In genomic region chr15:59691194-59691805, GRCh38 we compare ENCODE assay signal across 8 cellular contexts. TPM values are rescaled to one million over a fixed set of nuclear protein-coding genes. Genes with fewer than 3 reads are reported as not detected.
DNase-seq lines count a peak whose midpoint lies in the region; ATAC-seq and TF ChIP-seq lines count a peak whose summit lies in the region.

No MANE protein-coding gene starts in this region.

- H3K36me3 ChIP-seq in right atrium auricular region (no peaks in the 10 kb centered on the region), sigmoid colon (no peaks in the 10 kb centered on the region)

- no peak for TF ChIP-seq EP300 in sigmoid colon (IDR thresholded peaks at IDR 0.05)

- no peak for TF ChIP-seq POLR2A in sigmoid colon (IDR thresholded peaks at IDR 0.05)

- peaks cover 0 to 23% of the 10 kb centered on the region in 2 donors for H3K4me1 ChIP-seq in right atrium auricular region
- peaks cover 3% of the 10 kb centered on the region for H3K4me1 ChIP-seq in right cardiac atrium (ENCODE audit: control insufficient read depth, insufficient read depth, low read length)
- peaks cover 0 to 28% (median 21%) of the 10 kb centered on the region in 4 donors for H3K4me1 ChIP-seq in sigmoid colon

- TF ChIP-seq CTCF in right atrium auricular region (IDR thresholded peaks at IDR 0.05) (peak; percentile 55 to 71), sigmoid colon (IDR thresholded peaks at IDR 0.05) (peak; percentile 27 to 64 (median 45))

- H3K27ac ChIP-seq in right atrium auricular region, result no peak overlapping the region
- H3K27ac ChIP-seq in right cardiac atrium (ENCODE audit: low read length), result no peak overlapping the region
- peak overlapping the region in 1 of 4 donors; percentile 98 for H3K27ac ChIP-seq in sigmoid colon

- no peak overlapping the region for H3K4me3 ChIP-seq in right atrium auricular region
- H3K4me3 ChIP-seq in right cardiac atrium (ENCODE audit: low read length), result no peak overlapping the region
- H3K4me3 ChIP-seq in sigmoid colon, result no peak overlapping the region

- no peak for ATAC-seq in right cardiac atrium

- no peaks in the 10 kb centered on the region for H3K27me3 ChIP-seq in right atrium auricular region
- H3K27me3 ChIP-seq in right cardiac atrium (ENCODE audit: control insufficient read depth, insufficient read depth), result no peaks in the 10 kb centered on the region
- H3K27me3 ChIP-seq in sigmoid colon, result no peaks in the 10 kb centered on the region

- H3K9me3 ChIP-seq in right atrium auricular region (no peaks in the 10 kb centered on the region), right cardiac atrium (ENCODE audit: control insufficient read depth, low read length) (no peaks in the 10 kb centered on the region), sigmoid colon (no peaks in the 10 kb centered on the region)

- intact Hi-C loops in right cardiac atrium (cut with DNase I), result loop anchor here in 1 of 4 donors (10.0 kb wide), 1 partner anchor 624 kb away; no protein-coding TSS in a partner anchor
- intact Hi-C loops in sigmoid colon (cut with DNase I), result loop anchor here (5.0 to 10.0 kb wide), 2 partner anchors 491 to 634 kb away; no protein-coding TSS in a partner anchor

- DNase-seq in right atrium auricular region (ENCODE audit: low spot score) (no peak), right cardiac atrium (no peak), NCI-H345 (lab: John Stamatoyannopoulos, UW) (peak; percentile 27), activated T-cell treated with anti-CD3 and anti-CD28 coated beads for 24 hours (ENCODE audit: low read depth) (peak; percentile 10), fibroblast of peridontal ligament (ENCODE audit: extremely low read depth) (peak; percentile 81), sigmoid colon (no peak), T1000 (lab: John Stamatoyannopoulos, UW) (no peak)
- no peak for DNase-seq in activated effector memory CD4-positive, alpha-beta T cell treated with anti-CD3 and anti-CD28 coated beads, Interleukin-2, amount 50 U/mL, for 16 hours

- 56% methylated on average over 1 of the region's 1 CpG for WGBS in right cardiac atrium
- WGBS in sigmoid colon, 2 donors, result 13 to 39% methylated on average over 1 of the region's 1 CpG

RNA-seq across cellular contexts. Expression of gene BNIP2, which starts 2.2 kb away (rescaled TPM):
- 100 to 1,000 TPM in 1 of 2 donors, 10 to 100 TPM in 1; 93.7 to 148 TPM for total RNA-seq in right atrium auricular region
- total RNA-seq in right cardiac atrium, result 10 to 100 TPM; 72.2 to 85.8 (median 82.5) TPM
- polyA plus RNA-seq in right cardiac atrium, result 62.8 TPM
- 100 to 1,000 TPM; 115 to 199 (median 142) TPM for total RNA-seq in sigmoid colon
- polyA plus RNA-seq in sigmoid colon, result 10 to 100 TPM; 28.8 to 33.5 (median 33.3) TPM

RNA-seq across cellular contexts. Expression of gene GTF2A2, which starts 34.0 kb away (rescaled TPM):
- 10 to 100 TPM; 35.9 to 74.8 TPM for total RNA-seq in right atrium auricular region
- total RNA-seq in right cardiac atrium, result 100 to 1,000 TPM; 116 to 145 (median 129) TPM
- 115 TPM for polyA plus RNA-seq in right cardiac atrium
- total RNA-seq in sigmoid colon, result 10 to 100 TPM; 33.7 to 48.2 (median 35.7) TPM
- polyA plus RNA-seq in sigmoid colon, result 10 to 100 TPM; 55.3 to 98.0 (median 80.5) TPM

Comparison
In these comparisons a context has a peak if more than half of its experiments do, and no peak if none do; other contexts are left out.
1. DNase-seq: peak in NCI-H345 (single experiment), activated T-cell treated with anti-CD3 and anti-CD28 coated beads for 24 hours (single experiment) and fibroblast of peridontal ligament (single experiment); none in right atrium auricular region (single experiment), right cardiac atrium (0 of 3), sigmoid colon (single experiment), activated effector memory CD4-positive, alpha-beta T cell treated with anti-CD3 and anti-CD28 coated beads, Interleukin-2, amount 50 U/mL, for 16 hours (single experiment) and T1000 (single experiment).